Comparison of ENCODE assay signal across 8 cellular contexts in the genomic region with DNA sequence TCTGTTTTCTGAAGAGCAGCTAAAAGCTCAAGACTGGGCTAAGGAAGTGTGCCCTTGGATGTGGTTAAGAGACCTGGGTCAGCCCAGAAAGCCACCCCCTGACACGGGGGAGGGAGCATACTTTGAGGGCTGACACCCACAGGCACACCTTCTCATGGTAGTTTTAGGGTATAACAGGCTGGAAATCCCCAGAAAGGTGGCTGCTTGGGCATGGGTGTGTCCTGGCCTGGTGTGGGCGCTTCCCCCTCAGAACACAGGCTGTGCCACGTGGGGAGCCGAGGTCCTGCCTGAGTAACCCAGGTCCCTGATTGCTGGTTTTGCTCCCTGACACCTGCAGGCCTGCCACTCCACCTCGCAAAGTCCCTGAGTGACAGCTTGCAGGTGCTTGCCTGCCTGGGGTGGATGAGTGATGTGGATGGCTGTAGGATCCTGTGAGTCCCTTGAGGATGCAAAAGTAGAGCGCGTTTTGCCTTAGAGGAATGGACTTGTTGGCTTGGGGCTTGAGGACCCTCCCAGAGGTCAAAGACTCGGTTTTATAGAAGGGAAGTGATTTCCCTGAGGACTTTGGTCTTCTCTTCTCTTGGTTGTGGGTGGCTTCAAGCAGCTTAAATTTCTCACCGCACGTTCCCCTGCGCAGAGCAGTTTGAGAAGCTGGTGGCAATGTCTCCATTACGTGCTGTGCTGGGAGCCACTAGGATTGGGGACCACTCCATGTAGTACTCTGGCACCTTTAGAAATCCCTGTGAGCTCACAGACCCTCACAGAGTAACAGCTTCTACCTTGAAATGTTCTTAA.
A peak's percentile ranks its signal among the peaks of the same experiment; 100 is the strongest.
DNase-seq lines count a peak whose midpoint lies in the region; ATAC-seq and TF ChIP-seq lines count a peak whose summit lies in the region.

No MANE protein-coding gene starts in this region.

- no TSS peak for BruUV-seq in A673 (replicated peaks; lab: Mats Ljungman, UMichigan)

- peaks cover 24 to 62% (median 50%) of the 10 kb centered on the region in 4 donors for H3K4me1 Mint-ChIP-seq in CD4-positive, CD25-positive, alpha-beta regulatory T cell

- no peak for TF ChIP-seq CTCF in A673 (conservative IDR thresholded peaks at IDR 0.05; ENCODE audit: low read depth, low read length)

- peak overlapping the region; percentile 54 to 83 (median 70) for H3K4me3 Mint-ChIP-seq in CD4-positive, CD25-positive, alpha-beta regulatory T cell

- ATAC-seq in CD4-positive, CD25-positive, alpha-beta regulatory T cell (ENCODE audit: low read depth in 2 of 2) = peak; percentile 85 to 90
- ATAC-seq in GM21723 (IDR thresholded peaks at IDR 0.05; ENCODE audit: unreplicated experiment) = peak; percentile 77

- H3K27ac Mint-ChIP-seq in CD4-positive, CD25-positive, alpha-beta regulatory T cell = peak overlapping the region; percentile 93 to 97 (median 94)

- intact Hi-C loops in A673 (cut with micrococcal nuclease; ENCODE audit: unreplicated experiment) = no loop called here

- H3K4me3 ChIP-seq in CD4-positive, CD25-positive, alpha-beta regulatory T cell (ENCODE audit: low read depth, low read length) = peak overlapping the region; percentile 43
- no peak overlapping the region for H3K4me3 ChIP-seq in A673 (ENCODE audit: low read depth, low read length, poor library complexity, severe bottlenecking)

- no peaks in the 10 kb centered on the region for H3K9me3 Mint-ChIP-seq in CD4-positive, CD25-positive, alpha-beta regulatory T cell

- peak; percentile 53 to 95 (median 83) for DNase-seq in CD4-positive, CD25-positive, alpha-beta regulatory T cell
- peak; percentile 7 for DNase-seq in RPMI8226
- peak; percentile 3 for DNase-seq in activated naive CD8-positive, alpha-beta T cell treated with anti-CD3 and anti-CD28 coated beads, Interleukin-2, amount 50 U/mL, for 16 hours (ENCODE audit: low read depth, low spot score)
- peak; percentile 22 for DNase-seq in stimulated activated CD8-positive, alpha-beta memory T cell treated with anti-CD3 and anti-CD28 coated beads, Interleukin-12 subunit alpha, Interleukin-12 subunit beta, amount 100 ng/mL, for 1 hour (ENCODE audit: low read depth)
- no peak for DNase-seq in T1000 (lab: John Stamatoyannopoulos, UW)
- DNase-seq in OCI-M1 (lab: John Stamatoyannopoulos, UW) = no peak
- no peak for DNase-seq in A673 (ENCODE audit: low spot score)

- H3K4me1 ChIP-seq in CD4-positive, CD25-positive, alpha-beta regulatory T cell (ENCODE audit: control insufficient read depth, insufficient read depth, low read length, poor library complexity, severe bottlenecking) = peaks cover 40% of the 10 kb centered on the region
- H3K4me1 ChIP-seq in A673 (ENCODE audit: insufficient read depth, low read length, poor library complexity, severe bottlenecking) = no peaks in the 10 kb centered on the region

- H3K27me3 Mint-ChIP-seq in CD4-positive, CD25-positive, alpha-beta regulatory T cell = no peaks in the 10 kb centered on the region

- POLR2A ChIA-PET in A673 (lab: Charles Lee; ENCODE audit: low non-redundant PET) = no interaction called here

- peak overlapping the region; percentile 71 for H3K27ac ChIP-seq in CD4-positive, CD25-positive, alpha-beta regulatory T cell (ENCODE audit: insufficient read depth, low read length, poor library complexity, severe bottlenecking)
- no peak overlapping the region for H3K27ac ChIP-seq in A673 (ENCODE audit: low read depth, low read length, poor library complexity, severe bottlenecking)

- CTCF ChIA-PET in A673 (lab: Charles Lee) = no interaction called here

- peaks cover 67% of the 10 kb centered on the region for H3K36me3 Mint-ChIP-seq in CD4-positive, CD25-positive, alpha-beta regulatory T cell

- H3K27me3 ChIP-seq in CD4-positive, CD25-positive, alpha-beta regulatory T cell (ENCODE audit: control insufficient read depth, insufficient read depth, low read length) = no peaks in the 10 kb centered on the region
- no peaks in the 10 kb centered on the region for H3K27me3 ChIP-seq in A673 (replicated peaks; ENCODE audit: insufficient read depth, low read depth, low read length, poor library complexity)

- H3K36me3 ChIP-seq in CD4-positive, CD25-positive, alpha-beta regulatory T cell (ENCODE audit: control insufficient read depth, insufficient read depth, low read length) = peaks cover 17% of the 10 kb centered on the region
- H3K36me3 ChIP-seq in A673 (ENCODE audit: insufficient read depth, low read length, poor library complexity, severe bottlenecking) = no peaks in the 10 kb centered on the region

- H3K9me3 ChIP-seq in CD4-positive, CD25-positive, alpha-beta regulatory T cell (ENCODE audit: control insufficient read depth in 2 of 2, low read length in 2 of 2) = no peaks in the 10 kb centered on the region
- H3K9me3 ChIP-seq in A673 (ENCODE audit: low read depth, low read length, poor library complexity, severe bottlenecking) = no peaks in the 10 kb centered on the region

Comparison
In these comparisons a context has a peak if more than half of its experiments do, and no peak if none do; other contexts are left out.
1. DNase-seq: peak in CD4-positive, CD25-positive, alpha-beta regulatory T cell (3 of 3), RPMI8226 (single experiment), activated naive CD8-positive, alpha-beta T cell treated with anti-CD3 and anti-CD28 coated beads, Interleukin-2, amount 50 U/mL, for 16 hours (single experiment) and stimulated activated CD8-positive, alpha-beta memory T cell treated with anti-CD3 and anti-CD28 coated beads, Interleukin-12 subunit alpha, Interleukin-12 subunit beta, amount 100 ng/mL, for 1 hour (single experiment); none in T1000 (single experiment), OCI-M1 (single experiment) and A673 (single experiment).